In the genomic region with DNA sequence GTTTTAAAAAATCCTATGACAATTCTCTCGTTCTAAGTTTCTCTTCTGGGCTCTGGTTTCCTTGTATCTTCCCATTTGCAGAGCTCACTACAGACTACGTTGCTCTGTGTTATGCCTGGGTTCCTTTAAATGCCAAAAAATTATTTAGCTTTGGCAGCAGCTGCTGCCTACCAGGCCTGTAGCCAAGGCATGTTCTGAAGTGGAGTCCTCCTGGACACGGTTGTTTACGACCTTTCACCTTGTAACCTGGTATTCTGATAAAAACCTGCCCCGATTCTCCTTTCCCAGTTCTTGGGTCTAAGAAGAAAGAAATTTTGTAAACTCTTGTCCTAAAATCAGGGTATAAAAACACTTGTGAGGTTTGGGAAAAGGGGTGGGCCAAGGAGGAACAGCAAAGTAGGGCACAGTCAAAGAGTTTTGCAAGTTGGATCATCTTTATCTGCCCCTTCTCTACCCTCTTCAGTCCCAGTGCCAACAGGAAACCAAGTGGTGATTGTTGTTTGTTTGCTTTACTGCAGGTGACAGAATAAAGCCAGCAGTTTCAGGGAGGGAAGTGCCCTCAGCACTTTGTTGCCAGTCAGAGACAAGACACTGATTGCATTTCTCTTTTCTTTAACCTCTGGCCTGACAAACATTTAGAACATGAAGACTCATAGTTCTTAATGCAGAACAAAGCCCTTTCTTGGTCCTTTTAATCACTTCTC, we compare ENCODE assay signal across 8 cellular contexts. TPM values are rescaled to one million over a fixed set of nuclear protein-coding genes. Genes with fewer than 3 reads are reported as not detected.
DNase-seq lines count a peak whose midpoint lies in the region; ATAC-seq, FAIRE-seq and TF ChIP-seq lines count a peak whose summit lies in the region.

No MANE protein-coding gene starts in this region.

- no peak for TF ChIP-seq RAD21 in HepG2 (CRISPR knock-in tag; IDR thresholded peaks at IDR 0.05)

- H3K27me3 ChIP-seq in HepG2 (ENCODE audit: control insufficient read depth in 1 of 2, insufficient read depth in 2 of 2, low read length in 2 of 2) (no peaks in the 10 kb centered on the region; a peak in 1 of 5 replicates), upper lobe of right lung (no peaks in the 10 kb centered on the region)

- 38% methylated on average over 5 of the region's 5 CpGs for WGBS in HepG2 (ENCODE audit: low lambda C conversion rate)

- H3K27me3 Mint-ChIP-seq in activated naive CD4-positive, alpha-beta T cell treated with anti-CD3 and anti-CD28 coated beads, Interleukin-2, amount 10 ng/mL, durations not matched to agents 7 days and 5 days: no peaks in the 10 kb centered on the region
- H3K27me3 Mint-ChIP-seq in activated naive CD8-positive, alpha-beta T cell treated with anti-CD3 and anti-CD28 coated beads for 36 hours: no peaks in the 10 kb centered on the region

- no peak for TF ChIP-seq EP300 in HepG2 (IDR thresholded peaks at IDR 0.05; ENCODE audit: low read depth in 2 of 2, low read length in 2 of 2)
- no peak for TF ChIP-seq EP300 in HepG2 (CRISPR knock-in tag; IDR thresholded peaks at IDR 0.05; ENCODE audit: borderline replicate concordance)

- intact Hi-C loops in HepG2 (cut with micrococcal nuclease; ENCODE audit: unreplicated experiment) (loop anchor here (2.0 kb wide), 1 partner anchor 15 kb away; no protein-coding TSS in a partner anchor), upper lobe of right lung (cut with DNase I) (no loop called here)

- H4K20me1 ChIP-seq in HepG2 (ENCODE audit: insufficient read depth, low read length): peaks cover 18% of the 10 kb centered on the region

- no TSS peak for BruUV-seq in HepG2 (replicated peaks; lab: Mats Ljungman, UMichigan)

- peak overlapping the region; percentile 46 for H2AFZ ChIP-seq in HepG2 (ENCODE audit: low read length)

- POLR2A ChIA-PET in HepG2 (lab: Yijun Ruan, JAX): no interaction called here

- peaks cover 52% of the 10 kb centered on the region for H3K4me1 Mint-ChIP-seq in activated naive CD4-positive, alpha-beta T cell treated with anti-CD3 and anti-CD28 coated beads, Interleukin-2, amount 10 ng/mL, durations not matched to agents 7 days and 5 days
- H3K4me1 Mint-ChIP-seq in activated naive CD8-positive, alpha-beta T cell treated with anti-CD3 and anti-CD28 coated beads for 36 hours: peaks cover 57% of the 10 kb centered on the region

- H3K27ac ChIP-seq in HepG2 (ENCODE audit: extremely low read length, insufficient read depth, low read length) (no peak overlapping the region), upper lobe of right lung (peak overlapping the region; percentile 99)

- H3K36me3 Mint-ChIP-seq in activated naive CD4-positive, alpha-beta T cell treated with anti-CD3 and anti-CD28 coated beads, Interleukin-2, amount 10 ng/mL, durations not matched to agents 7 days and 5 days: peaks cover 20% of the 10 kb centered on the region
- peaks cover 20% of the 10 kb centered on the region for H3K36me3 Mint-ChIP-seq in activated naive CD8-positive, alpha-beta T cell treated with anti-CD3 and anti-CD28 coated beads for 36 hours

- no peak overlapping the region; a peak in 1 of 6 replicates for H3K4me3 ChIP-seq in HepG2 (replicated peaks in 1 of 3; ENCODE audit: insufficient read depth in 1 of 3, low read depth in 2 of 3, low read length in 3 of 3)
- peak overlapping the region; percentile 92 for H3K4me3 ChIP-seq in upper lobe of right lung

- TF ChIP-seq POLR2A in HepG2 (IDR thresholded peaks at IDR 0.05; ENCODE audit: insufficient read depth in 1 of 2, low read depth in 2 of 2, low read length in 2 of 2): no peak

- FAIRE-seq in HepG2 (lab: Jason Lieb, UNC): no peak

- H3K27ac Mint-ChIP-seq in activated naive CD4-positive, alpha-beta T cell treated with anti-CD3 and anti-CD28 coated beads, Interleukin-2, amount 10 ng/mL, durations not matched to agents 7 days and 5 days: peak overlapping the region; percentile 99
- H3K27ac Mint-ChIP-seq in activated naive CD8-positive, alpha-beta T cell treated with anti-CD3 and anti-CD28 coated beads for 36 hours: peak overlapping the region; percentile 99

- no peak for ATAC-seq in HepG2
- ATAC-seq in upper lobe of right lung: peak; percentile 12
- no peak for ATAC-seq in HG03571 (IDR thresholded peaks at IDR 0.05; ENCODE audit: unreplicated experiment)

- in situ Hi-C loops in HepG2 (cut with HindIII; ENCODE audit: extremely low pct_ligation_motif_present, low pct_unique_long_range_greater_than_20kb): loop anchor here (10.0 kb wide), 1 partner anchor 115 kb away; a partner anchor contains a TSS

- no peaks in the 10 kb centered on the region for H3K9me3 ChIP-seq in HepG2 (ENCODE audit: low read length)
- no peaks in the 10 kb centered on the region for H3K9me3 ChIP-seq in upper lobe of right lung

- DNase-seq in activated naive CD4-positive, alpha-beta T cell treated with anti-CD3 and anti-CD28 coated beads, Interleukin-2, amount 10 ng/mL, durations not matched to agents 7 days and 5 days: peak; percentile 46
- DNase-seq in activated naive CD4-positive, alpha-beta T cell treated with Interleukin-2 at 50 U/mL for 16 hours: no peak
- DNase-seq in activated naive CD8-positive, alpha-beta T cell treated with anti-CD3 and anti-CD28 coated beads for 36 hours: no peak
- no peak for DNase-seq in HepG2 (ENCODE audit: low spot score)
- no peak for DNase-seq in upper lobe of right lung
- no peak for DNase-seq in SIG-M5 (lab: John Stamatoyannopoulos, UW)
- no peak for DNase-seq in AG08396 (ENCODE audit: low spot score)

- H3K4me2 ChIP-seq in HepG2 (ENCODE audit: low read depth, low read length): peak overlapping the region; percentile 56

- H3K79me2 ChIP-seq in HepG2 (ENCODE audit: insufficient read depth, low read length): peaks cover 22% of the 10 kb centered on the region

- H3K4me3 Mint-ChIP-seq in activated naive CD4-positive, alpha-beta T cell treated with anti-CD3 and anti-CD28 coated beads, Interleukin-2, amount 10 ng/mL, durations not matched to agents 7 days and 5 days: peak overlapping the region; percentile 47
- peak overlapping the region; percentile 70 for H3K4me3 Mint-ChIP-seq in activated naive CD8-positive, alpha-beta T cell treated with anti-CD3 and anti-CD28 coated beads for 36 hours

- H3K4me1 ChIP-seq in HepG2 (ENCODE audit: insufficient read depth, low read length) (peaks cover 38% of the 10 kb centered on the region), upper lobe of right lung (peaks cover 37% of the 10 kb centered on the region)

- H3K36me3 ChIP-seq in HepG2 (replicated peaks in 1 of 2; ENCODE audit: control insufficient read depth in 1 of 2, insufficient read depth in 2 of 2, low read length in 2 of 2) (peaks cover 0 to 9% of the 10 kb centered on the region in 2 experiments; a peak in 3 of 5 replicates), upper lobe of right lung (peaks cover 12% of the 10 kb centered on the region)

- CTCF ChIA-PET in activated naive CD4-positive, alpha-beta T cell treated with anti-CD3 and anti-CD28 coated beads, Interleukin-2, amount 10 ng/mL, durations not matched to agents 7 days and 5 days (lab: Charles Lee): no interaction called here
- CTCF ChIA-PET in HepG2 (lab: Yijun Ruan, JAX; ENCODE audit: low intra/inter-chr PET ratio, low total read pairs): no interaction called here

- H3K9me3 Mint-ChIP-seq in activated naive CD4-positive, alpha-beta T cell treated with anti-CD3 and anti-CD28 coated beads, Interleukin-2, amount 10 ng/mL, durations not matched to agents 7 days and 5 days: no peaks in the 10 kb centered on the region
- H3K9me3 Mint-ChIP-seq in activated naive CD8-positive, alpha-beta T cell treated with anti-CD3 and anti-CD28 coated beads for 36 hours: no peaks in the 10 kb centered on the region

- H3K9ac ChIP-seq in HepG2 (ENCODE audit: insufficient read depth, low read depth, low read length): peak overlapping the region; percentile 42; the same call in 1 of the 2 replicates

- no peak for TF ChIP-seq CTCF in HepG2 (CRISPR knock-in tag; IDR thresholded peaks at IDR 0.05)
- TF ChIP-seq CTCF in upper lobe of right lung (IDR thresholded peaks at IDR 0.05): no peak

RNA-seq across cellular contexts. Expression of a gene that starts 3.1 kb away (rescaled TPM):
- total RNA-seq in activated naive CD8-positive, alpha-beta T cell treated with anti-CD3 and anti-CD28 coated beads for 36 hours: 100 to 1,000 TPM; 228 to 231 TPM
- total RNA-seq in HepG2 (2016; rRNA removed; fragmentation: Illumina TruSeq; extraction: Trizol) (24.4 and 25.4 TPM in 2 replicates), upper lobe of right lung (945 TPM)
- 4.1 and 4.3 TPM in 2 replicates for total RNA-seq in HepG2 (2016; cell fraction: cytosol; rRNA removed; fragmentation: Illumina TruSeq; extraction: Trizol; ENCODE audit: low read depth)
- total RNA-seq in HepG2 (2016; cell fraction: insoluble cytoplasmic fraction; rRNA removed; fragmentation: Illumina TruSeq; extraction: Trizol): 23.8 and 24.4 TPM in 2 replicates
- total RNA-seq in HepG2 (2016; cell fraction: membrane; rRNA removed; fragmentation: Illumina TruSeq; extraction: Trizol): 11.5 and 11.6 TPM in 2 replicates
- 34.7 and 39.5 TPM in 2 replicates for total RNA-seq in HepG2 (2016; cell fraction: nucleus; rRNA removed; fragmentation: Illumina TruSeq; extraction: Trizol)
- polyA plus RNA-seq in HepG2 (2011; rRNA removed): 237 and 283 TPM in 2 replicates
- 133 and 240 TPM in 2 replicates for polyA plus RNA-seq in HepG2 (2011; cell fraction: cytosol; rRNA removed)
- 150 and 152 TPM in 2 replicates for polyA plus RNA-seq in HepG2 (2011; cell fraction: nucleus; rRNA removed)
- 191 and 204 TPM in 2 replicates for polyA plus RNA-seq in HepG2 (2012)
- polyA plus RNA-seq in HepG2 (2016; cell fraction: cytosol; fragmentation: Illumina TruSeq; extraction: Trizol; ENCODE audit: low read depth): 1.0 and 1.3 TPM in 2 replicates
- polyA plus RNA-seq in HepG2 (2016; cell fraction: insoluble cytoplasmic fraction; fragmentation: Illumina TruSeq; extraction: Trizol; ENCODE audit: low read depth): 19.6 and 21.5 TPM in 2 replicates
- 3.9 and 4.1 TPM in 2 replicates for polyA plus RNA-seq in HepG2 (2016; cell fraction: membrane; fragmentation: Illumina TruSeq; extraction: Trizol; ENCODE audit: low read depth)
- polyA plus RNA-seq in HepG2 (2016; cell fraction: nucleus; fragmentation: Illumina TruSeq; extraction: Trizol; ENCODE audit: insufficient read depth, low read depth): 35.2 and 39.0 TPM in 2 replicates
- polyA minus RNA-seq in HepG2 (2011; rRNA and poly(A)+ RNA removed; ENCODE audit: low replicate concordance): 132 and 425 TPM in 2 replicates
- polyA minus RNA-seq in HepG2 (2011; cell fraction: cytosol; rRNA and poly(A)+ RNA removed): 117 and 168 TPM in 2 replicates
- polyA minus RNA-seq in HepG2 (2011; cell fraction: nucleus; rRNA and poly(A)+ RNA removed): 259 and 346 TPM in 2 replicates

RNA-seq across cellular contexts. Expression of a gene that starts 22.1 kb away (rescaled TPM):
- total RNA-seq in activated naive CD8-positive, alpha-beta T cell treated with anti-CD3 and anti-CD28 coated beads for 36 hours: not detected
- total RNA-seq in HepG2 (2016; rRNA removed; fragmentation: Illumina TruSeq; extraction: Trizol) (0.15 and 0.18 TPM in 2 replicates), upper lobe of right lung (not detected)
- 0.35 TPM in 1 of 2 replicates, not detected in the other for total RNA-seq in HepG2 (2016; cell fraction: cytosol; rRNA removed; fragmentation: Illumina TruSeq; extraction: Trizol; ENCODE audit: low read depth)
- 0.30 TPM in 1 of 2 replicates, not detected in the other for total RNA-seq in HepG2 (2016; cell fraction: insoluble cytoplasmic fraction; rRNA removed; fragmentation: Illumina TruSeq; extraction: Trizol)
- 0.22 and 0.28 TPM in 2 replicates for total RNA-seq in HepG2 (2016; cell fraction: membrane; rRNA removed; fragmentation: Illumina TruSeq; extraction: Trizol)
- not detected in 2 replicates for total RNA-seq in HepG2 (2016; cell fraction: nucleus; rRNA removed; fragmentation: Illumina TruSeq; extraction: Trizol)
- polyA plus RNA-seq in HepG2 (2011; rRNA removed): 0.03 TPM in 1 of 2 replicates, not detected in the other
- 0.03 and 0.05 TPM in 2 replicates for polyA plus RNA-seq in HepG2 (2011; cell fraction: cytosol; rRNA removed)
- not detected in 2 replicates for polyA plus RNA-seq in HepG2 (2011; cell fraction: nucleus; rRNA removed)
- not detected in 2 replicates for polyA plus RNA-seq in HepG2 (2012)
- 0.08 and 0.12 TPM in 2 replicates for polyA plus RNA-seq in HepG2 (2016; cell fraction: cytosol; fragmentation: Illumina TruSeq; extraction: Trizol; ENCODE audit: low read depth)
- polyA plus RNA-seq in HepG2 (2016; cell fraction: insoluble cytoplasmic fraction; fragmentation: Illumina TruSeq; extraction: Trizol; ENCODE audit: low read depth): not detected in 2 replicates
- not detected in 2 replicates for polyA plus RNA-seq in HepG2 (2016; cell fraction: membrane; fragmentation: Illumina TruSeq; extraction: Trizol; ENCODE audit: low read depth)
- not detected in 2 replicates for polyA plus RNA-seq in HepG2 (2016; cell fraction: nucleus; fragmentation: Illumina TruSeq; extraction: Trizol; ENCODE audit: insufficient read depth, low read depth)
- polyA minus RNA-seq in HepG2 (2011; rRNA and poly(A)+ RNA removed; ENCODE audit: low replicate concordance): not detected in 2 replicates
- polyA minus RNA-seq in HepG2 (2011; cell fraction: cytosol; rRNA and poly(A)+ RNA removed): not detected in 2 replicates
- not detected in 2 replicates for polyA minus RNA-seq in HepG2 (2011; cell fraction: nucleus; rRNA and poly(A)+ RNA removed)

RNA-seq across cellular contexts. Expression of a gene that starts 35.0 kb away (rescaled TPM):
- 10 to 100 TPM; 21.1 to 21.9 TPM for total RNA-seq in activated naive CD8-positive, alpha-beta T cell treated with anti-CD3 and anti-CD28 coated beads for 36 hours
- total RNA-seq in HepG2 (2016; rRNA removed; fragmentation: Illumina TruSeq; extraction: Trizol) (12.4 and 15.3 TPM in 2 replicates), upper lobe of right lung (21.4 TPM)
- total RNA-seq in HepG2 (2016; cell fraction: cytosol; rRNA removed; fragmentation: Illumina TruSeq; extraction: Trizol; ENCODE audit: low read depth): 7.1 and 7.5 TPM in 2 replicates
- total RNA-seq in HepG2 (2016; cell fraction: insoluble cytoplasmic fraction; rRNA removed; fragmentation: Illumina TruSeq; extraction: Trizol): 12.8 and 14.4 TPM in 2 replicates
- total RNA-seq in HepG2 (2016; cell fraction: membrane; rRNA removed; fragmentation: Illumina TruSeq; extraction: Trizol): 15.4 and 17.0 TPM in 2 replicates
- 5.4 and 6.2 TPM in 2 replicates for total RNA-seq in HepG2 (2016; cell fraction: nucleus; rRNA removed; fragmentation: Illumina TruSeq; extraction: Trizol)
- 10.8 and 11.5 TPM in 2 replicates for polyA plus RNA-seq in HepG2 (2011; rRNA removed)
- polyA plus RNA-seq in HepG2 (2011; cell fraction: cytosol; rRNA removed): 7.4 and 7.9 TPM in 2 replicates
- polyA plus RNA-seq in HepG2 (2011; cell fraction: nucleus; rRNA removed): 5.1 and 6.2 TPM in 2 replicates
- polyA plus RNA-seq in HepG2 (2012): 14.4 and 20.2 TPM in 2 replicates
- polyA plus RNA-seq in HepG2 (2016; cell fraction: cytosol; fragmentation: Illumina TruSeq; extraction: Trizol; ENCODE audit: low read depth): 10.0 and 10.7 TPM in 2 replicates
- 21.5 and 23.2 TPM in 2 replicates for polyA plus RNA-seq in HepG2 (2016; cell fraction: insoluble cytoplasmic fraction; fragmentation: Illumina TruSeq; extraction: Trizol; ENCODE audit: low read depth)
- polyA plus RNA-seq in HepG2 (2016; cell fraction: membrane; fragmentation: Illumina TruSeq; extraction: Trizol; ENCODE audit: low read depth): 20.0 and 21.6 TPM in 2 replicates
- polyA plus RNA-seq in HepG2 (2016; cell fraction: nucleus; fragmentation: Illumina TruSeq; extraction: Trizol; ENCODE audit: insufficient read depth, low read depth): 11.4 and 13.9 TPM in 2 replicates
- 2.5 and 3.4 TPM in 2 replicates for polyA minus RNA-seq in HepG2 (2011; rRNA and poly(A)+ RNA removed; ENCODE audit: low replicate concordance)
- 2.5 and 4.6 TPM in 2 replicates for polyA minus RNA-seq in HepG2 (2011; cell fraction: cytosol; rRNA and poly(A)+ RNA removed)
- polyA minus RNA-seq in HepG2 (2011; cell fraction: nucleus; rRNA and poly(A)+ RNA removed): 5.0 and 6.6 TPM in 2 replicates

RNA-seq across cellular contexts. Expression of a gene that starts 35.1 kb away (rescaled TPM):
- 10 to 100 TPM in 1 of 2 experiments, 1 to 10 TPM in 1; 9.3 to 10.3 TPM for total RNA-seq in activated naive CD8-positive, alpha-beta T cell treated with anti-CD3 and anti-CD28 coated beads for 36 hours
- 0.07 and 0.14 TPM in 2 replicates for total RNA-seq in HepG2 (2016; rRNA removed; fragmentation: Illumina TruSeq; extraction: Trizol)
- total RNA-seq in HepG2 (2016; cell fraction: cytosol; rRNA removed; fragmentation: Illumina TruSeq; extraction: Trizol; ENCODE audit: low read depth): not detected in 2 replicates
- 0.04 TPM in 1 of 2 replicates, not detected in the other for total RNA-seq in HepG2 (2016; cell fraction: insoluble cytoplasmic fraction; rRNA removed; fragmentation: Illumina TruSeq; extraction: Trizol)
- total RNA-seq in HepG2 (2016; cell fraction: membrane; rRNA removed; fragmentation: Illumina TruSeq; extraction: Trizol): 0.03 and 0.07 TPM in 2 replicates
- 0.13 and 0.19 TPM in 2 replicates for total RNA-seq in HepG2 (2016; cell fraction: nucleus; rRNA removed; fragmentation: Illumina TruSeq; extraction: Trizol)
- polyA plus RNA-seq in HepG2 (2011; rRNA removed): 0.05 and 0.07 TPM in 2 replicates
- polyA plus RNA-seq in HepG2 (2011; cell fraction: cytosol; rRNA removed): 0.04 and 0.05 TPM in 2 replicates
- polyA plus RNA-seq in HepG2 (2011; cell fraction: nucleus; rRNA removed): 0.47 and 0.53 TPM in 2 replicates
- polyA plus RNA-seq in HepG2 (2012): 0.11 and 0.19 TPM in 2 replicates
- polyA plus RNA-seq in HepG2 (2016; cell fraction: cytosol; fragmentation: Illumina TruSeq; extraction: Trizol; ENCODE audit: low read depth): not detected in 2 replicates
- 0.08 TPM in 1 of 2 replicates, not detected in the other for polyA plus RNA-seq in HepG2 (2016; cell fraction: insoluble cytoplasmic fraction; fragmentation: Illumina TruSeq; extraction: Trizol; ENCODE audit: low read depth)
- 0.05 TPM in 1 of 2 replicates, not detected in the other for polyA plus RNA-seq in HepG2 (2016; cell fraction: membrane; fragmentation: Illumina TruSeq; extraction: Trizol; ENCODE audit: low read depth)
- 0.12 and 0.16 TPM in 2 replicates for polyA plus RNA-seq in HepG2 (2016; cell fraction: nucleus; fragmentation: Illumina TruSeq; extraction: Trizol; ENCODE audit: insufficient read depth, low read depth)
- polyA minus RNA-seq in HepG2 (2011; rRNA and poly(A)+ RNA removed; ENCODE audit: low replicate concordance): 0.08 and 1.4 TPM in 2 replicates
- not detected in 2 replicates for polyA minus RNA-seq in HepG2 (2011; cell fraction: cytosol; rRNA and poly(A)+ RNA removed)
- 0.25 and 0.39 TPM in 2 replicates for polyA minus RNA-seq in HepG2 (2011; cell fraction: nucleus; rRNA and poly(A)+ RNA removed)
- 0.69 TPM for total RNA-seq in upper lobe of right lung

RNA-seq across cellular contexts. Expression of a gene that starts 41.7 kb away (rescaled TPM):
- total RNA-seq in activated naive CD8-positive, alpha-beta T cell treated with anti-CD3 and anti-CD28 coated beads for 36 hours: 10 to 100 TPM; 37.6 to 38.3 TPM
- 8.1 and 10.9 TPM in 2 replicates for total RNA-seq in HepG2 (2016; rRNA removed; fragmentation: Illumina TruSeq; extraction: Trizol)
- total RNA-seq in HepG2 (2016; cell fraction: cytosol; rRNA removed; fragmentation: Illumina TruSeq; extraction: Trizol; ENCODE audit: low read depth): 1.6 TPM in 2 replicates
- 8.3 and 9.6 TPM in 2 replicates for total RNA-seq in HepG2 (2016; cell fraction: insoluble cytoplasmic fraction; rRNA removed; fragmentation: Illumina TruSeq; extraction: Trizol)
- total RNA-seq in HepG2 (2016; cell fraction: membrane; rRNA removed; fragmentation: Illumina TruSeq; extraction: Trizol): 6.8 and 7.1 TPM in 2 replicates
- total RNA-seq in HepG2 (2016; cell fraction: nucleus; rRNA removed; fragmentation: Illumina TruSeq; extraction: Trizol): 5.0 and 5.9 TPM in 2 replicates
- polyA plus RNA-seq in HepG2 (2011; rRNA removed): 19.4 and 24.9 TPM in 2 replicates
- polyA plus RNA-seq in HepG2 (2011; cell fraction: cytosol; rRNA removed): 19.3 and 22.0 TPM in 2 replicates
- 5.2 and 7.4 TPM in 2 replicates for polyA plus RNA-seq in HepG2 (2011; cell fraction: nucleus; rRNA removed)
- 4.8 and 5.8 TPM in 2 replicates for polyA plus RNA-seq in HepG2 (2012)
- 1.3 and 1.7 TPM in 2 replicates for polyA plus RNA-seq in HepG2 (2016; cell fraction: cytosol; fragmentation: Illumina TruSeq; extraction: Trizol; ENCODE audit: low read depth)
- 12.8 and 15.5 TPM in 2 replicates for polyA plus RNA-seq in HepG2 (2016; cell fraction: insoluble cytoplasmic fraction; fragmentation: Illumina TruSeq; extraction: Trizol; ENCODE audit: low read depth)
- 5.7 and 5.8 TPM in 2 replicates for polyA plus RNA-seq in HepG2 (2016; cell fraction: membrane; fragmentation: Illumina TruSeq; extraction: Trizol; ENCODE audit: low read depth)
- polyA plus RNA-seq in HepG2 (2016; cell fraction: nucleus; fragmentation: Illumina TruSeq; extraction: Trizol; ENCODE audit: insufficient read depth, low read depth): 9.8 and 10.9 TPM in 2 replicates
- polyA minus RNA-seq in HepG2 (2011; rRNA and poly(A)+ RNA removed; ENCODE audit: low replicate concordance): 15.4 and 31.6 TPM in 2 replicates
- polyA minus RNA-seq in HepG2 (2011; cell fraction: cytosol; rRNA and poly(A)+ RNA removed): 12.6 and 13.9 TPM in 2 replicates
- 5.9 and 7.2 TPM in 2 replicates for polyA minus RNA-seq in HepG2 (2011; cell fraction: nucleus; rRNA and poly(A)+ RNA removed)
- 32.8 TPM for total RNA-seq in upper lobe of right lung
